In the genomic region with DNA sequence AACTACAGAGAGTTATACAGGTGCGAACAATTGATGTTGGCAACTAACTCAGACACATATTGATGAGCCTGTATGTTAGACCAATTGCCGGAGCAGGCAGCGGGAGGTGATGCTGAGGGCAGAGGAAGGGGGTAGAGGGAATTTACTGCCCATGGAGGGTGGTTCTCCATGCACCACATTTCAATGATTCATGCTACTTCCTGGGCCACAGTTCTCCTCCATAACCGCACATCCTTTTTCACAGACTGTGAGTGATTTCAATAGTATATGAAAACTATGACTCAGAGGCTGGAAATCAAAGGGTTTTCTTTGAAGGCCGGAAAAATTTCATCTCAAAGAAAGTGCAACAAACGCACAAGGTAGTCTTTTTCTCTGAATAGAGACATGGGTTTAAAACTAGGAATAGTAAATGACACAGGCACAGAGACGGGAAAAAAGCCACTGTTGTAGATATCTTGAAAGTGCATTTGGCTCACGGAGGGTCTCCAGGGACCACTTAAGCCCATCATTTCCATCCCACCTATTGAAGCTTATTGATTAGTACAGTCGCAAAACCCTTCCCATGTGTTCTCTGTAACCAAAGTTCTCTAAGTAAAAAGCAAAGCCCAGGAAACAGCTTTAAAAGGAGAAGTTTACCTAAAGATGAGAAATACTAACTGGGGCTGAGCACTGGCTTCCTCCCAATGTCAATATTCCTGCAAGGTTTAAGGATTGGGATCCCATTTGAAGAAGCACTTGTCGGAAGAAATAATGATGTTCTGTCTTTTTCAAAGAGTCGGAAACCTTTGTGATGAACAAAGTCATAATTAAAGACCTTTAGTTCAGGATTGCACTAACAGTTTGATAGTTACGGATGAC, we compare ENCODE assay signal across 1 cellular context.
A peak's percentile ranks its signal among the peaks of the same experiment; 100 is the strongest.
TF ChIP-seq lines count a peak whose summit lies in the region.

No MANE protein-coding gene starts in this region.

TF ChIP-seq in K562, 482 proteins besides CTCF, POLR2A, EP300 and RAD21 (continued from another document):
- TF ChIP-seq FOSL1 (tag; conservative IDR thresholded peaks at IDR 0.05), result 0 out of 2 replicates have a peak, but pooled peaks have one; percentile 23
